ENCODE assay signal across 32 cellular contexts in genomic region chr18:55912919-55913318, GRCh38.
"Had no signal": no experiment of that assay in that cellular context is flagged by ENCODE, and none has a peak within 500 bp of the region (broad histone marks: within the 10 kb centered on the region; RNA-seq: fewer than 3 reads in every experiment).

No MANE protein-coding gene starts in this region.

- H3K36me3 ChIP-seq: adrenal gland, breast epithelium, SJCRH30 had no signal

- H3K9me3 ChIP-seq: adrenal gland, body of pancreas, breast epithelium, SJCRH30 had no signal

- DNase-seq: activated B cell treated with CpG ODN at 0.5 μM for 24 hours; activated CD4-positive, alpha-beta memory T cell treated with anti-CD3 and anti-CD28 coated beads for 36 hours; activated CD4-positive, alpha-beta T cell treated with anti-CD3 and anti-CD28 coated beads for 4 hours; activated CD4-positive, alpha-beta T cell treated with anti-CD3 and anti-CD28 coated beads, Interleukin-2, amount 50 U/mL, for 1 hour; activated CD4-positive, CD25-positive, alpha-beta regulatory T cell treated with anti-CD3 and anti-CD28 coated beads, Interleukin-2, amount 50 U/mL, for 72 hours; activated CD8-positive, alpha-beta memory T cell treated with anti-CD3 and anti-CD28 coated beads, Interleukin-2, amount 50 U/mL, for 4 hours; activated gamma-delta T cell treated with Interleukin-2 at 50 U/mL for 16 hours; activated naive CD4-positive, alpha-beta T cell treated with anti-CD3 and anti-CD28 coated beads for 36 hours; activated T-cell treated with anti-CD3 and anti-CD28 coated beads for 4 hours; activated T-cell treated with anti-CD3 and anti-CD28 coated beads, Interleukin-2, amount 50 U/mL, for 4 hours; adrenal gland; body of pancreas; Karpas-422; NCI-H1048; NCI-H1105 treated with DMSO at 0.1 percent for 48 hours; NCI-H1436; NCI-H1694; NCI-H1930; NCI-H2081 treated with DMSO at 0.1 percent for 48 hours; NCI-H510A; NCI-H526 treated with DMSO at 0.1 percent for 48 hours; NCI-H82; Right ventricle myocardium superior; SJCRH30 had no signal

- H3K9me3 Mint-ChIP-seq: T-helper 1 cell treated with Interleukin-12 subunit alpha and Interleukin-12 subunit beta and Interleukin-4 antibody, amounts not matched to agents 30 μg/mL and 1 μg/mL, for 36 hours had no signal

- ATAC-seq: activated naive CD4-positive, alpha-beta T cell treated with anti-CD3 and anti-CD28 coated beads, Interleukin-2, amount 50 U/mL, for 72 hours; activated T-cell treated with anti-CD3 and anti-CD28 coated beads, Interleukin-2, amount 50 U/mL, for 4 hours; body of pancreas had no signal

- H3K36me3 Mint-ChIP-seq: activated CD4-positive, alpha-beta memory T cell treated with anti-CD3 and anti-CD28 coated beads for 36 hours had no signal

- H3K4me1 ChIP-seq: adrenal gland, body of pancreas, breast epithelium had no signal

- FAIRE-seq: astrocyte, TTC549 had no signal

- H3K4me3 Mint-ChIP-seq: activated B cell treated with CpG ODN at 0.5 μM for 24 hours; activated CD4-positive, alpha-beta memory T cell treated with anti-CD3 and anti-CD28 coated beads for 36 hours; activated naive CD4-positive, alpha-beta T cell treated with anti-CD3 and anti-CD28 coated beads for 36 hours; activated T-cell treated with anti-CD3 and anti-CD28 coated beads, Interleukin-2, amount 50 U/mL, for 4 hours; activated T-helper 1 cell treated with anti-CD3 and anti-CD28 coated beads, Interleukin-12 subunit alpha, Interleukin-12 subunit beta, Interleukin-2, Interleukin-4 antibody, amounts not matched to agents 30 ng/mL and 10 ng/mL and 1 ng/mL, durations not matched to agents 14 hours and 24 hours and 36 hours; T-helper 1 cell treated with Interleukin-12 subunit alpha and Interleukin-12 subunit beta and Interleukin-4 antibody, amounts not matched to agents 30 μg/mL and 1 μg/mL, for 36 hours; T-helper 2 cell treated with Interferon-gamma antibody and Interleukin-4, amounts not matched to agents 5 μg/mL and 100 μg/mL, for 36 hours had no signal

- H3K27me3 ChIP-seq: adrenal gland, body of pancreas, breast epithelium, SJCRH30 had no signal

- H3K27me3 Mint-ChIP-seq: activated B cell treated with CpG ODN at 0.5 μM for 24 hours; activated CD4-positive, alpha-beta memory T cell treated with anti-CD3 and anti-CD28 coated beads for 36 hours had no signal

- H3K4me3 ChIP-seq: adrenal gland, body of pancreas, breast epithelium, SJCRH30, SK-N-MC had no signal

- H3K27ac Mint-ChIP-seq: activated B cell treated with CpG ODN at 0.5 μM for 24 hours; activated CD4-positive, alpha-beta memory T cell treated with anti-CD3 and anti-CD28 coated beads for 36 hours; activated naive CD4-positive, alpha-beta T cell treated with anti-CD3 and anti-CD28 coated beads for 36 hours; activated naive CD4-positive, alpha-beta T cell treated with anti-CD3 and anti-CD28 coated beads, Interleukin-2, amount 50 U/mL, for 72 hours; activated T-helper 1 cell treated with anti-CD3 and anti-CD28 coated beads, Interleukin-12 subunit alpha, Interleukin-12 subunit beta, Interleukin-2, Interleukin-4 antibody, amounts not matched to agents 30 ng/mL and 10 ng/mL and 1 ng/mL, durations not matched to agents 14 hours and 24 hours and 36 hours; T-helper 1 cell treated with Interleukin-12 subunit alpha and Interleukin-12 subunit beta and Interleukin-4 antibody, amounts not matched to agents 30 μg/mL and 1 μg/mL, for 36 hours; T-helper 2 cell treated with Interferon-gamma antibody and Interleukin-4, amounts not matched to agents 5 μg/mL and 100 μg/mL, for 36 hours had no signal
